In genomic region chr19:16458391-16459128, GRCh38 we compare ENCODE assay signal across 1 cellular context.
TF ChIP-seq lines count a peak whose summit lies in the region.

No MANE protein-coding gene starts in this region.

TF ChIP-seq in HepG2, 621 proteins besides CTCF, POLR2A, EP300 and RAD21 (continued from another document and continues in another):
- TF ChIP-seq MXD1 (CRISPR knock-in tag; IDR thresholded peaks at IDR 0.05): no peak
- TF ChIP-seq ZNF749 (CRISPR knock-in tag; IDR thresholded peaks at IDR 0.05; ENCODE audit: borderline replicate concordance): no peak
- TF ChIP-seq ZNF546 (CRISPR knock-in tag; conservative IDR thresholded peaks at IDR 0.05): no peak
- no peak for TF ChIP-seq ELF4 (CRISPR knock-in tag; IDR thresholded peaks at IDR 0.05; ENCODE audit: borderline replicate concordance)
- no peak for TF ChIP-seq ZBTB44 (CRISPR knock-in tag; IDR thresholded peaks at IDR 0.05)
- no peak for TF ChIP-seq AKAP8 (CRISPR knock-in tag; IDR thresholded peaks at IDR 0.05)
- TF ChIP-seq PHB2 (IDR thresholded peaks at IDR 0.05; ENCODE audit: partially characterized antibody): no peak
- no peak for TF ChIP-seq SNAPC5 (CRISPR knock-in tag; IDR thresholded peaks at IDR 0.05; ENCODE audit: borderline replicate concordance)
- no peak for TF ChIP-seq DNMT1 (CRISPR knock-in tag; IDR thresholded peaks at IDR 0.05)
- no peak for TF ChIP-seq ZNF335 (CRISPR knock-in tag; IDR thresholded peaks at IDR 0.05)
- peak; percentile 16; the same call in 1 of the 2 replicates for TF ChIP-seq HNF4A (CRISPR knock-in tag; IDR thresholded peaks at IDR 0.05)
- TF ChIP-seq KDM2A (CRISPR knock-in tag; IDR thresholded peaks at IDR 0.05; ENCODE audit: borderline replicate concordance, low read depth): no peak
- TF ChIP-seq ZNF329 (CRISPR knock-in tag; IDR thresholded peaks at IDR 0.05; ENCODE audit: low read depth): no peak
- no peak for TF ChIP-seq HNF1A (IDR thresholded peaks at IDR 0.05; ENCODE audit: low read depth)
- no peak for TF ChIP-seq HNF1A (CRISPR knock-in tag; IDR thresholded peaks at IDR 0.05; ENCODE audit: borderline replicate concordance)
- TF ChIP-seq SRY (CRISPR knock-in tag; IDR thresholded peaks at IDR 0.05): peak; percentile 44; the same call in 1 of the 2 replicates
- no peak for TF ChIP-seq TFDP2 (CRISPR knock-in tag; IDR thresholded peaks at IDR 0.05)
- no peak for TF ChIP-seq ZNF550 (CRISPR knock-in tag; IDR thresholded peaks at IDR 0.05; ENCODE audit: borderline replicate concordance)
- no peak for TF ChIP-seq MAFF (IDR thresholded peaks at IDR 0.05; ENCODE audit: low read depth, low read length)
- TF ChIP-seq ZMYM2 (CRISPR knock-in tag; IDR thresholded peaks at IDR 0.05): no peak
- no peak for TF ChIP-seq FUBP1 (CRISPR knock-in tag; IDR thresholded peaks at IDR 0.05; ENCODE audit: borderline replicate concordance)
- TF ChIP-seq ARNT2 (CRISPR knock-in tag; IDR thresholded peaks at IDR 0.05; ENCODE audit: low read depth): no peak
- TF ChIP-seq POGK (CRISPR knock-in tag; conservative IDR thresholded peaks at IDR 0.05): no peak
- no peak for TF ChIP-seq HINFP (CRISPR knock-in tag; IDR thresholded peaks at IDR 0.05; ENCODE audit: low read depth)
- TF ChIP-seq SP2 (CRISPR knock-in tag; IDR thresholded peaks at IDR 0.05): no peak
- TF ChIP-seq MAFG (CRISPR knock-in tag; IDR thresholded peaks at IDR 0.05): no peak
- TF ChIP-seq, protein P1, sequence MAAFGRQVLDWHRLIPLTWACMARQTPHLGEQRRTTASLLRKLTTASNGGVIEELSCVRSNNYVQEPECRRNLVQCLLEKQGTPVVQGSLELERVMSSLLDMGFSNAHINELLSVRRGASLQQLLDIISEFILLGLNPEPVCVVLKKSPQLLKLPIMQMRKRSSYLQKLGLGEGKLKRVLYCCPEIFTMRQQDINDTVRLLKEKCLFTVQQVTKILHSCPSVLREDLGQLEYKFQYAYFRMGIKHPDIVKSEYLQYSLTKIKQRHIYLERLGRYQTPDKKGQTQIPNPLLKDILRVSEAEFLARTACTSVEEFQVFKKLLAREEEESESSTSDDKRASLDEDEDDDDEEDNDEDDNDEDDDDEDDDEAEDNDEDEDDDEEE (CRISPR knock-in tag; IDR thresholded peaks at IDR 0.05): no peak
- no peak for TF ChIP-seq BATF2 (CRISPR knock-in tag; IDR thresholded peaks at IDR 0.05)
- 0 out of 2 replicates have a peak, but pooled peaks have one; percentile 24 for TF ChIP-seq UBTF (CRISPR knock-in tag; IDR thresholded peaks at IDR 0.05)
- TF ChIP-seq SSRP1 (CRISPR knock-in tag; IDR thresholded peaks at IDR 0.05): no peak
- TF ChIP-seq ARHGAP35 (CRISPR knock-in tag; IDR thresholded peaks at IDR 0.05; ENCODE audit: borderline replicate concordance): no peak
- no peak for TF ChIP-seq BORCS8-MEF2B (CRISPR knock-in tag; IDR thresholded peaks at IDR 0.05)
- no peak for TF ChIP-seq GFI1 (CRISPR knock-in tag; IDR thresholded peaks at IDR 0.05; ENCODE audit: borderline replicate concordance)
- TF ChIP-seq WIZ (CRISPR knock-in tag; IDR thresholded peaks at IDR 0.05): no peak
- no peak for TF ChIP-seq ZNF431 (CRISPR knock-in tag; IDR thresholded peaks at IDR 0.05; ENCODE audit: borderline replicate concordance, low read depth)
- TF ChIP-seq SAFB2 (CRISPR knock-in tag; IDR thresholded peaks at IDR 0.05; ENCODE audit: borderline replicate concordance, low read depth): no peak
- no peak for TF ChIP-seq HMGXB3 (CRISPR knock-in tag; IDR thresholded peaks at IDR 0.05; ENCODE audit: borderline replicate concordance)
- no peak for TF ChIP-seq ERF (CRISPR knock-in tag; IDR thresholded peaks at IDR 0.05)
- no peak for TF ChIP-seq ZNF891 (CRISPR knock-in tag; IDR thresholded peaks at IDR 0.05)
- TF ChIP-seq HDAC1 (CRISPR knock-in tag; IDR thresholded peaks at IDR 0.05): peak; percentile 37; the same call in 1 of the 2 replicates
